1 cellular context compared by ENCODE assay signal in the genomic region with DNA sequence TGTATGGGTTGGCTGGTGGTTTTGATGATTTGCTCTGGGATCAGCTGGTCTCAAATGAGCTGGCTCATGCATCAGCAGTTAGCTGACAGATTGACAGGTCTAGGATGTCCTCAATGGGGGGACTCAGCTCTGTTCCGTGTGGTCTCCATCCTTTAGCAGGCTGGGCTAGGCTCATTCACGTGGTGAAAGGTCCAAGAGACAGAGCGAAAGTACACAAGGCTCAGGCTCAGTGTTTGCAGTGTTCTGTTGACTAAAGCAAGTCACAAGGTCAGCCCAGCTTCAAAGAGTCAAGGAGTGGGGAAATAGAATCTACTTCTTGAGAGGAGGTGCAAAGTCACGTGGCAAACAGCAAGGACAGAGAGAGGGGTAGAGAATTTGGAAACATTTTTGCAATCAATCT.
A peak's percentile ranks its signal among the peaks of the same experiment; 100 is the strongest.
TF ChIP-seq lines count a peak whose summit lies in the region.

No MANE protein-coding gene starts in this region.

TF ChIP-seq in HepG2, 621 proteins besides CTCF, POLR2A, EP300 and RAD21 (continued from another document and continues in another):
- TF ChIP-seq, protein P1, sequence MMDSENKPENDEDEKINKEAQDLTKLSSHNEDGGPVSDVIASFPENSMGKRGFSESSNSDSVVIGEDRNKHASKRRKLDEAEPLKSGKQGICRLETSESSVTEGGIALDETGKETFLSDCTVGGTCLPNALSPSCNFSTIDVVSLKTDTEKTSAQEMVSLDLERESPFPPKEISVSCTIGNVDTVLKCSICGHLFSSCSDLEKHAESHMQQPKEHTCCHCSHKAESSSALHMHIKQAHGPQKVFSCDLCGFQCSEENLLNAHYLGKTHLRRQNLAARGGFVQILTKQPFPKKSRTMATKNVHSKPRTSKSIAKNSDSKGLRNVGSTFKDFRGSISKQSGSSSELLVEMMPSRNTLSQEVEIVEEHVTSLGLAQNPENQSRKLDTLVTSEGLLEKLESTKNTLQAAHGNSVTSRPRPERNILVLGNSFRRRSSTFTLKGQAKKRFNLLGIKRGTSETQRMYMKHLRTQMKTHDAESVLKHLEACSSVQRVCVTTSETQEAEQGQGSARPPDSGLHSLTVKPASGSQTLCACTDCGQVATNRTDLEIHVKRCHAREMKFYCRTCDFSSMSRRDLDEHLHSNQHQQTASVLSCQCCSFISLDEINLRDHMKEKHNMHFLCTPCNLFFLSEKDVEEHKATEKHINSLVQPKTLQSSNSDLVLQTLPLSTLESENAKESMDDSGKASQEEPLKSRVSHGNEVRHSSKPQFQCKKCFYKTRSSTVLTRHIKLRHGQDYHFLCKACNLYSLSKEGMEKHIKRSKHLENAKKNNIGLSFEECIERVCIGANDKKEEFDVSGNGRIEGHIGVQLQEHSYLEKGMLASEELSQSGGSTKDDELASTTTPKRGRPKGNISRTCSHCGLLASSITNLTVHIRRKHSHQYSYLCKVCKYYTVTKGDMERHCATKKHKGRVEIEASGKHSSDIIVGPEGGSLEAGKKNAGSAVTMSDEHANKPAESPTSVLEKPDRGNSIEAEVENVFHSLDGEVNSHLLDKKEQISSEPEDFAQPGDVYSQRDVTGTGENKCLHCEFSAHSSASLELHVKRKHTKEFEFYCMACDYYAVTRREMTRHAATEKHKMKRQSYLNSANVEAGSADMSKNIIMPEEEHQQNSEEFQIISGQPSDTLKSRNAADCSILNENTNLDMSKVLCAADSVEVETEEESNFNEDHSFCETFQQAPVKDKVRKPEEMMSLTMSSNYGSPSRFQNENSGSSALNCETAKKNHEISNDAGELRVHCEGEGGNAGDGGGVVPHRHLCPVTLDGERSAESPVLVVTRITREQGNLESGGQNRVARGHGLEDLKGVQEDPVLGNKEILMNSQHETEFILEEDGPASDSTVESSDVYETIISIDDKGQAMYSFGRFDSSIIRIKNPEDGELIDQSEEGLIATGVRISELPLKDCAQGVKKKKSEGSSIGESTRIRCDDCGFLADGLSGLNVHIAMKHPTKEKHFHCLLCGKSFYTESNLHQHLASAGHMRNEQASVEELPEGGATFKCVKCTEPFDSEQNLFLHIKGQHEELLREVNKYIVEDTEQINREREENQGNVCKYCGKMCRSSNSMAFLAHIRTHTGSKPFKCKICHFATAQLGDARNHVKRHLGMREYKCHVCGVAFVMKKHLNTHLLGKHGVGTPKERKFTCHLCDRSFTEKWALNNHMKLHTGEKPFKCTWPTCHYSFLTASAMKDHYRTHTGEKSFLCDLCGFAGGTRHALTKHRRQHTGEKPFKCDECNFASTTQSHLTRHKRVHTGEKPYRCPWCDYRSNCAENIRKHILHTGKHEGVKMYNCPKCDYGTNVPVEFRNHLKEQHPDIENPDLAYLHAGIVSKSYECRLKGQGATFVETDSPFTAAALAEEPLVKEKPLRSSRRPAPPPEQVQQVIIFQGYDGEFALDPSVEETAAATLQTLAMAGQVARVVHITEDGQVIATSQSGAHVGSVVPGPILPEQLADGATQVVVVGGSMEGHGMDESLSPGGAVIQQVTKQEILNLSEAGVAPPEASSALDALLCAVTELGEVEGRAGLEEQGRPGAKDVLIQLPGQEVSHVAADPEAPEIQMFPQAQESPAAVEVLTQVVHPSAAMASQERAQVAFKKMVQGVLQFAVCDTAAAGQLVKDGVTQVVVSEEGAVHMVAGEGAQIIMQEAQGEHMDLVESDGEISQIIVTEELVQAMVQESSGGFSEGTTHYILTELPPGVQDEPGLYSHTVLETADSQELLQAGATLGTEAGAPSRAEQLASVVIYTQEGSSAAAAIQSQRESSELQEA (CRISPR knock-in tag; IDR thresholded peaks at IDR 0.05; ENCODE audit: not compliant biosample characterization) = no peak
- TF ChIP-seq ZNF383 (CRISPR knock-in tag; IDR thresholded peaks at IDR 0.05; ENCODE audit: borderline replicate concordance) = no peak
- TF ChIP-seq, protein P2, sequence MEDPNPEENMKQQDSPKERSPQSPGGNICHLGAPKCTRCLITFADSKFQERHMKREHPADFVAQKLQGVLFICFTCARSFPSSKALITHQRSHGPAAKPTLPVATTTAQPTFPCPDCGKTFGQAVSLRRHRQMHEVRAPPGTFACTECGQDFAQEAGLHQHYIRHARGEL (CRISPR knock-in tag; IDR thresholded peaks at IDR 0.05) = no peak
- TF ChIP-seq, protein P3, sequence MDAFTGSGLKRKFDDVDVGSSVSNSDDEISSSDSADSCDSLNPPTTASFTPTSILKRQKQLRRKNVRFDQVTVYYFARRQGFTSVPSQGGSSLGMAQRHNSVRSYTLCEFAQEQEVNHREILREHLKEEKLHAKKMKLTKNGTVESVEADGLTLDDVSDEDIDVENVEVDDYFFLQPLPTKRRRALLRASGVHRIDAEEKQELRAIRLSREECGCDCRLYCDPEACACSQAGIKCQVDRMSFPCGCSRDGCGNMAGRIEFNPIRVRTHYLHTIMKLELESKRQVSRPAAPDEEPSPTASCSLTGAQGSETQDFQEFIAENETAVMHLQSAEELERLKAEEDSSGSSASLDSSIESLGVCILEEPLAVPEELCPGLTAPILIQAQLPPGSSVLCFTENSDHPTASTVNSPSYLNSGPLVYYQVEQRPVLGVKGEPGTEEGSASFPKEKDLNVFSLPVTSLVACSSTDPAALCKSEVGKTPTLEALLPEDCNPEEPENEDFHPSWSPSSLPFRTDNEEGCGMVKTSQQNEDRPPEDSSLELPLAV (CRISPR knock-in tag; conservative IDR thresholded peaks at IDR 0.05; ENCODE audit: low read depth) = no peak
- TF ChIP-seq POGZ (CRISPR knock-in tag; IDR thresholded peaks at IDR 0.05) = peak; percentile 98
- TF ChIP-seq SMARCE1 (IDR thresholded peaks at IDR 0.05; ENCODE audit: borderline replicate concordance) = no peak
- TF ChIP-seq BRD4 (CRISPR knock-in tag; IDR thresholded peaks at IDR 0.05) = no peak
- no peak for TF ChIP-seq ZNF567 (CRISPR knock-in tag; IDR thresholded peaks at IDR 0.05; ENCODE audit: borderline replicate concordance)
- no peak for TF ChIP-seq XBP1 (CRISPR knock-in tag; IDR thresholded peaks at IDR 0.05)
- TF ChIP-seq, protein P4, sequence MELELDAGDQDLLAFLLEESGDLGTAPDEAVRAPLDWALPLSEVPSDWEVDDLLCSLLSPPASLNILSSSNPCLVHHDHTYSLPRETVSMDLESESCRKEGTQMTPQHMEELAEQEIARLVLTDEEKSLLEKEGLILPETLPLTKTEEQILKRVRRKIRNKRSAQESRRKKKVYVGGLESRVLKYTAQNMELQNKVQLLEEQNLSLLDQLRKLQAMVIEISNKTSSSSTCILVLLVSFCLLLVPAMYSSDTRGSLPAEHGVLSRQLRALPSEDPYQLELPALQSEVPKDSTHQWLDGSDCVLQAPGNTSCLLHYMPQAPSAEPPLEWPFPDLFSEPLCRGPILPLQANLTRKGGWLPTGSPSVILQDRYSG (CRISPR knock-in tag; IDR thresholded peaks at IDR 0.05) = no peak
- no peak for TF ChIP-seq MED13 (CRISPR knock-in tag; IDR thresholded peaks at IDR 0.05)
- TF ChIP-seq ZNF615 (CRISPR knock-in tag; IDR thresholded peaks at IDR 0.05; ENCODE audit: borderline replicate concordance) = no peak
- TF ChIP-seq ZBTB8A (CRISPR knock-in tag; IDR thresholded peaks at IDR 0.05; ENCODE audit: borderline replicate concordance, low read depth) = no peak
- TF ChIP-seq ZNF678 (CRISPR knock-in tag; IDR thresholded peaks at IDR 0.05) = no peak
- no peak for TF ChIP-seq TCF12 (IDR thresholded peaks at IDR 0.05)
- TF ChIP-seq TCF12 (CRISPR knock-in tag; IDR thresholded peaks at IDR 0.05) = no peak; the same call in 1 of the 2 replicates
- TF ChIP-seq, protein P5, sequence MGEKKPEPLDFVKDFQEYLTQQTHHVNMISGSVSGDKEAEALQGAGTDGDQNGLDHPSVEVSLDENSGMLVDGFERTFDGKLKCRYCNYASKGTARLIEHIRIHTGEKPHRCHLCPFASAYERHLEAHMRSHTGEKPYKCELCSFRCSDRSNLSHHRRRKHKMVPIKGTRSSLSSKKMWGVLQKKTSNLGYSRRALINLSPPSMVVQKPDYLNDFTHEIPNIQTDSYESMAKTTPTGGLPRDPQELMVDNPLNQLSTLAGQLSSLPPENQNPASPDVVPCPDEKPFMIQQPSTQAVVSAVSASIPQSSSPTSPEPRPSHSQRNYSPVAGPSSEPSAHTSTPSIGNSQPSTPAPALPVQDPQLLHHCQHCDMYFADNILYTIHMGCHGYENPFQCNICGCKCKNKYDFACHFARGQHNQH (CRISPR knock-in tag; IDR thresholded peaks at IDR 0.05) = peak; percentile 86
- peak; percentile 41; the same call in 1 of the 2 replicates for TF ChIP-seq ATF1 (CRISPR knock-in tag; IDR thresholded peaks at IDR 0.05)
- TF ChIP-seq SAP130 (CRISPR knock-in tag; IDR thresholded peaks at IDR 0.05; ENCODE audit: low read depth) = peak; percentile 92
- no peak for TF ChIP-seq NAIF1 (CRISPR knock-in tag; IDR thresholded peaks at IDR 0.05; ENCODE audit: borderline replicate concordance)
- TF ChIP-seq, protein P6, sequence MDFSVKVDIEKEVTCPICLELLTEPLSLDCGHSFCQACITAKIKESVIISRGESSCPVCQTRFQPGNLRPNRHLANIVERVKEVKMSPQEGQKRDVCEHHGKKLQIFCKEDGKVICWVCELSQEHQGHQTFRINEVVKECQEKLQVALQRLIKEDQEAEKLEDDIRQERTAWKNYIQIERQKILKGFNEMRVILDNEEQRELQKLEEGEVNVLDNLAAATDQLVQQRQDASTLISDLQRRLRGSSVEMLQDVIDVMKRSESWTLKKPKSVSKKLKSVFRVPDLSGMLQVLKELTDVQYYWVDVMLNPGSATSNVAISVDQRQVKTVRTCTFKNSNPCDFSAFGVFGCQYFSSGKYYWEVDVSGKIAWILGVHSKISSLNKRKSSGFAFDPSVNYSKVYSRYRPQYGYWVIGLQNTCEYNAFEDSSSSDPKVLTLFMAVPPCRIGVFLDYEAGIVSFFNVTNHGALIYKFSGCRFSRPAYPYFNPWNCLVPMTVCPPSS (IDR thresholded peaks at IDR 0.05) = no peak
- no peak for TF ChIP-seq MAFG (CRISPR knock-in tag; IDR thresholded peaks at IDR 0.05)
- no peak for TF ChIP-seq ZNF468 (CRISPR knock-in tag; IDR thresholded peaks at IDR 0.05)
- TF ChIP-seq FOXO1 (CRISPR knock-in tag; IDR thresholded peaks at IDR 0.05) = peak; percentile 93
- TF ChIP-seq MIER2 (CRISPR knock-in tag; IDR thresholded peaks at IDR 0.05) = peak; percentile 82
- TF ChIP-seq MEIS2 (CRISPR knock-in tag; IDR thresholded peaks at IDR 0.05) = peak; percentile 96
- TF ChIP-seq ONECUT2 (CRISPR knock-in tag; IDR thresholded peaks at IDR 0.05) = no peak; the same call in 1 of the 2 replicates
- TF ChIP-seq, protein P7, sequence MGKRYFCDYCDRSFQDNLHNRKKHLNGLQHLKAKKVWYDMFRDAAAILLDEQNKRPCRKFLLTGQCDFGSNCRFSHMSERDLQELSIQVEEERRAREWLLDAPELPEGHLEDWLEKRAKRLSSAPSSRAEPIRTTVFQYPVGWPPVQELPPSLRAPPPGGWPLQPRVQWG (CRISPR knock-in tag; IDR thresholded peaks at IDR 0.05; ENCODE audit: borderline replicate concordance, low read depth) = no peak
- peak; percentile 98 for TF ChIP-seq MEIS1 (CRISPR knock-in tag; IDR thresholded peaks at IDR 0.05; ENCODE audit: borderline replicate concordance)
- peak; percentile 96 for TF ChIP-seq ZNF788 (CRISPR knock-in tag; IDR thresholded peaks at IDR 0.05; ENCODE audit: borderline replicate concordance)
- no peak for TF ChIP-seq ZNF607 (CRISPR knock-in tag; IDR thresholded peaks at IDR 0.05; ENCODE audit: borderline replicate concordance)
- TF ChIP-seq, protein P8, sequence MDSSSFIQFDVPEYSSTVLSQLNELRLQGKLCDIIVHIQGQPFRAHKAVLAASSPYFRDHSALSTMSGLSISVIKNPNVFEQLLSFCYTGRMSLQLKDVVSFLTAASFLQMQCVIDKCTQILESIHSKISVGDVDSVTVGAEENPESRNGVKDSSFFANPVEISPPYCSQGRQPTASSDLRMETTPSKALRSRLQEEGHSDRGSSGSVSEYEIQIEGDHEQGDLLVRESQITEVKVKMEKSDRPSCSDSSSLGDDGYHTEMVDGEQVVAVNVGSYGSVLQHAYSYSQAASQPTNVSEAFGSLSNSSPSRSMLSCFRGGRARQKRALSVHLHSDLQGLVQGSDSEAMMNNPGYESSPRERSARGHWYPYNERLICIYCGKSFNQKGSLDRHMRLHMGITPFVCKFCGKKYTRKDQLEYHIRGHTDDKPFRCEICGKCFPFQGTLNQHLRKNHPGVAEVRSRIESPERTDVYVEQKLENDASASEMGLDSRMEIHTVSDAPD (CRISPR knock-in tag; IDR thresholded peaks at IDR 0.05) = no peak
- TF ChIP-seq NFIB (CRISPR knock-in tag; IDR thresholded peaks at IDR 0.05; ENCODE audit: borderline replicate concordance) = no peak
- TF ChIP-seq FOXA1 (IDR thresholded peaks at IDR 0.05) = peak; percentile 91
- TF ChIP-seq FOXA1 (CRISPR knock-in tag; IDR thresholded peaks at IDR 0.05) = peak; percentile 100
- TF ChIP-seq KLF12 (CRISPR knock-in tag; IDR thresholded peaks at IDR 0.05; ENCODE audit: borderline replicate concordance) = no peak
- TF ChIP-seq ATRX (CRISPR knock-in tag; IDR thresholded peaks at IDR 0.05; ENCODE audit: borderline replicate concordance) = no peak
- TF ChIP-seq, protein P9, sequence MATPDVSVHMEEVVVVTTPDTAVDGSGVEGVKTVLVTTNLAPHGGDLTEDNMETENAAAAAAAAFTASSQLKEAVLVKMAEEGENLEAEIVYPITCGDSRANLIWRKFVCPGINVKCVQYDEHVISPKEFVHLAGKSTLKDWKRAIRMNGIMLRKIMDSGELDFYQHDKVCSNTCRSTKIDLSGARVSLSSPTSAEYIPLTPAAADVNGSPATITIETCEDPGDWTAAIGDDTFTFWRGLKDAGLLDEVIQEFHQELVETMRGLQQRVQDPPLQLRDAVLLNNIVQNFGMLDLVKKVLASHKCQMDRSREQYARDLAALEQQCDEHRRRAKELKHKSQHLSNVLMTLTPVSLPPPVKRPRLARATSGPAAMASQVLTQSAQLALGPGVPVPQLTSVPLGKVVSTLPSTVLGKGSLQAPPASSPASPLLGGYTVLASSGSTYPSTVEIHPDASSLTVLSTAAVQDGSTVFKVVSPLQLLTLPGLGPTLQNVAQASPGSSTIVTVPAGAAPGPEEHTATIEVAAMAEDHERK (CRISPR knock-in tag; IDR thresholded peaks at IDR 0.05; ENCODE audit: low read depth) = no peak
- TF ChIP-seq ZNF333 (CRISPR knock-in tag; IDR thresholded peaks at IDR 0.05; ENCODE audit: borderline replicate concordance) = no peak
- TF ChIP-seq, protein P10, sequence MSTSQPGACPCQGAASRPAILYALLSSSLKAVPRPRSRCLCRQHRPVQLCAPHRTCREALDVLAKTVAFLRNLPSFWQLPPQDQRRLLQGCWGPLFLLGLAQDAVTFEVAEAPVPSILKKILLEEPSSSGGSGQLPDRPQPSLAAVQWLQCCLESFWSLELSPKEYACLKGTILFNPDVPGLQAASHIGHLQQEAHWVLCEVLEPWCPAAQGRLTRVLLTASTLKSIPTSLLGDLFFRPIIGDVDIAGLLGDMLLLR (CRISPR knock-in tag; IDR thresholded peaks at IDR 0.05) = no peak
- peak; percentile 97 for TF ChIP-seq ZBTB7B (CRISPR knock-in tag; IDR thresholded peaks at IDR 0.05)
- TF ChIP-seq, protein P11, sequence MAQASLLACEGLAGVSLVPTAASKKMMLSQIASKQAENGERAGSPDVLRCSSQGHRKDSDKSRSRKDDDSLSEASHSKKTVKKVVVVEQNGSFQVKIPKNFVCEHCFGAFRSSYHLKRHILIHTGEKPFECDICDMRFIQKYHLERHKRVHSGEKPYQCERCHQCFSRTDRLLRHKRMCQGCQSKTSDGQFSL (CRISPR knock-in tag; IDR thresholded peaks at IDR 0.05) = no peak
- TF ChIP-seq HMGA1 (CRISPR knock-in tag; conservative IDR thresholded peaks at IDR 0.05) = no peak
- TF ChIP-seq FLYWCH1 (CRISPR knock-in tag; IDR thresholded peaks at IDR 0.05) = no peak
- TF ChIP-seq GABPB1 (CRISPR knock-in tag; IDR thresholded peaks at IDR 0.05) = peak; percentile 40; the same call in 1 of the 2 replicates
- TF ChIP-seq, protein P12, sequence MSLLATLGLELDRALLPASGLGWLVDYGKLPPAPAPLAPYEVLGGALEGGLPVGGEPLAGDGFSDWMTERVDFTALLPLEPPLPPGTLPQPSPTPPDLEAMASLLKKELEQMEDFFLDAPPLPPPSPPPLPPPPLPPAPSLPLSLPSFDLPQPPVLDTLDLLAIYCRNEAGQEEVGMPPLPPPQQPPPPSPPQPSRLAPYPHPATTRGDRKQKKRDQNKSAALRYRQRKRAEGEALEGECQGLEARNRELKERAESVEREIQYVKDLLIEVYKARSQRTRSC (CRISPR knock-in tag; IDR thresholded peaks at IDR 0.05; ENCODE audit: low read depth) = no peak
- TF ChIP-seq PAX8 (CRISPR knock-in tag; IDR thresholded peaks at IDR 0.05; ENCODE audit: borderline replicate concordance) = no peak
